ENCODE assay signal across 13 cellular contexts in the genomic region with DNA sequence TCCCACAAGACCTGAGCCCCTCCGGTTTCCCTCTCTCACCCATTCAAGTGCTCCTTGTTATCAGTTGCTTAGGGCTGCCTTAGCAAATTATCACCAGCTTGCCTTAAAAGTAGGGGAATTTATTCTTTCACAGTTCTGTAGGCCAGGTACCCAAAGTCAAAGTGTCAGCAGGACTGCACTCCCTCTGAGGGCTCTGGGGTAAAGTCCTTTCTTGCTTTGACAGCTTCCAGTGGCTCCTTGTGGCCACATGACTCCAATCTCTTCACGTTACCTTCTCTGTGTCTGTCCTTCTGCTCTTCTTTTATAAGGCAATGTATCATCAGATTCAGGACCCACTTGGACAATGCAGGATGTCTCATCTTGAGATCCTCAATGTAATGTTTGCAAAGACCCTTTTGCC.
"Had no signal": no experiment of that assay in that cellular context is flagged by ENCODE, and none has a peak within 500 bp of the region (broad histone marks: within the 10 kb centered on the region; RNA-seq: fewer than 3 reads in every experiment).

No MANE protein-coding gene starts in this region.

- DNase-seq: activated naive CD4-positive, alpha-beta T cell; cerebellar nuclear complex; natural killer cell; stimulated activated naive CD4-positive, alpha-beta T cell treated with Interleukin-2 at 50 U/mL for 16 hours had no signal

- H3K4me3 ChIP-seq: gastroesophageal sphincter, heart right ventricle, skin epidermis had no signal

- H3K9me3 ChIP-seq: gastroesophageal sphincter, heart right ventricle, neutrophil had no signal

- H3K27ac ChIP-seq: brain microvascular endothelial cell, heart right ventricle, neutrophil had no signal

- H3K9me3 Mint-ChIP-seq: activated CD4-positive, alpha-beta memory T cell treated with anti-CD3 and anti-CD28 coated beads, Interleukin-2, amount 10 ng/mL, durations not matched to agents 7 days and 5 days; activated naive CD8-positive, alpha-beta T cell treated with anti-CD3 and anti-CD28 coated beads, Interleukin-2, amount 10 ng/mL, durations not matched to agents 7 days and 5 days; endodermal cell; natural killer cell; type B pancreatic cell had no signal

- ATAC-seq: natural killer cell had no signal

- H3K27ac Mint-ChIP-seq: activated CD4-positive, alpha-beta memory T cell treated with anti-CD3 and anti-CD28 coated beads, Interleukin-2, amount 10 ng/mL, durations not matched to agents 7 days and 5 days; activated naive CD8-positive, alpha-beta T cell treated with anti-CD3 and anti-CD28 coated beads, Interleukin-2, amount 10 ng/mL, durations not matched to agents 7 days and 5 days; endodermal cell; natural killer cell had no signal

- H3K36me3 Mint-ChIP-seq: activated naive CD8-positive, alpha-beta T cell treated with anti-CD3 and anti-CD28 coated beads, Interleukin-2, amount 10 ng/mL, durations not matched to agents 7 days and 5 days; natural killer cell; type B pancreatic cell had no signal

- H3K36me3 ChIP-seq: brain microvascular endothelial cell, gastroesophageal sphincter, heart right ventricle, neutrophil had no signal

- H3K27me3 Mint-ChIP-seq: activated naive CD8-positive, alpha-beta T cell treated with anti-CD3 and anti-CD28 coated beads, Interleukin-2, amount 10 ng/mL, durations not matched to agents 7 days and 5 days had no signal

- H3K4me3 Mint-ChIP-seq: activated CD4-positive, alpha-beta memory T cell treated with anti-CD3 and anti-CD28 coated beads, Interleukin-2, amount 10 ng/mL, durations not matched to agents 7 days and 5 days; activated naive CD8-positive, alpha-beta T cell treated with anti-CD3 and anti-CD28 coated beads, Interleukin-2, amount 10 ng/mL, durations not matched to agents 7 days and 5 days; endodermal cell; natural killer cell had no signal

- H3K27me3 ChIP-seq: brain microvascular endothelial cell, gastroesophageal sphincter, heart right ventricle, neutrophil had no signal
